Comparison of ENCODE assay signal across 25 cellular contexts in the genomic region with DNA sequence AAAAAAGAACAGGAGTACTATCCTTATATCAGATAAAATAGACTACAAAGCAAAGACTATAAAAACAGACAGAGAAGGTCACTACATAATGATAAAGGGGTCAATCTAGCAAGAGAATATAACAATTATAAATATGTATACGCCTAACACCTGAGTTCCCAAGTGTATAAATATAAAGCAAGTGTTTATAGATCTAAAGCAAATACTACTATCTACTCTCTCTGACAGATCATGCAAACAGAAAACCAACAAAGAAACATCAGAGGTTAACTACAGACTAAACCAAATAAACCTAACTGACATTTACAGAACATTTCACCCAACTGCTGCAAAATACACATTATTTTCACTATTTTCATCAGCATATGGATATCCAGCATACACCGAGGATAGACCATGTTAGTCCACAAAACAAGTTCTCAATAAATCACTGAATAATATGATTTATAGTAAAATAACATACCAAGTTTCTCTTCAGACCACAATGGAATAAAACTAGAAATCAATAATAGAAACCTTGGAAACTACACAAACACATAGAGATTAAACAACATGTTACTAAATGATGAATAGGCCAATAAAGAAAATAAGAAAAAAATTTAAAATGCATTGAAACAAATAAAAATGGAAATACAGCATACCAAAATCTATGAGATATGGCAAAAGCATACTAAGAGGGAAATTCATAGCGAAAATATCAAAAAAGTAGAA. TPM values are rescaled to one million over a fixed set of nuclear protein-coding genes. Genes with fewer than 3 reads are reported as not detected.
DNase-seq lines count a peak whose midpoint lies in the region; ATAC-seq, FAIRE-seq and TF ChIP-seq lines count a peak whose summit lies in the region.
"Had no signal": no experiment of that assay in that cellular context is flagged by ENCODE, and none has a peak within 500 bp of the region (broad histone marks: within the 10 kb centered on the region; RNA-seq: fewer than 3 reads in every experiment).

No MANE protein-coding gene starts in this region.

- H3K4me1 ChIP-seq in small intestine (ENCODE audit: control insufficient read depth in 2 of 2, insufficient read depth in 1 of 2, low read depth in 1 of 2, low read length in 1 of 2): no peaks in the 10 kb centered on the region
- H3K4me1 ChIP-seq: BE2C, tibial artery had no signal

- H3K4me1 Mint-ChIP-seq in activated T-cell treated with anti-CD3 and anti-CD28 coated beads, Interleukin-2, amount 50 U/mL, for 72 hours (ENCODE audit: low read depth): peaks cover 17% of the 10 kb centered on the region
- H3K4me1 Mint-ChIP-seq in activated T-cell treated with anti-CD3 and anti-CD28 coated beads, Interleukin-2, amount 50 U/mL, for 4 hours (ENCODE audit: low read depth): peaks cover 26% of the 10 kb centered on the region

- peaks cover 3 to 10% of the 10 kb centered on the region in 2 donors for H3K36me3 Mint-ChIP-seq in activated T-cell treated with anti-CD3 and anti-CD28 coated beads, Interleukin-2, amount 50 U/mL, for 72 hours (ENCODE audit: insufficient read depth in 2 of 2)
- H3K36me3 Mint-ChIP-seq in activated T-cell treated with anti-CD3 and anti-CD28 coated beads, Interleukin-2, amount 50 U/mL, for 4 hours (ENCODE audit: insufficient read depth): peaks cover 11% of the 10 kb centered on the region

- no peak for DNase-seq in activated T-cell treated with anti-CD3 and anti-CD28 coated beads, Interleukin-2, amount 50 U/mL, for 72 hours
- no peak for DNase-seq in activated T-cell treated with anti-CD3 and anti-CD28 coated beads, Interleukin-2, amount 50 U/mL, for 4 hours
- DNase-seq in NCI-H2029 (lab: John Stamatoyannopoulos, UW): peak; percentile 14
- DNase-seq in small intestine: no peak
- no peak for DNase-seq in dorsolateral prefrontal cortex
- no peak for DNase-seq in hepatic stellate cell (ENCODE audit: low spot score)
- DNase-seq: ACHN; activated gamma-delta T cell; activated naive CD8-positive, alpha-beta T cell treated with anti-CD3 and anti-CD28 coated beads, Interleukin-2, amount 50 U/mL, for 24 hours; BE2C; CD8-positive, alpha-beta memory T cell; cerebellar nuclear complex; DMS79; GF-D8; H9; NCI-H1105; NCI-H2081 treated with DMSO at 0.1 percent for 48 hours; ovary; stimulated activated CD4-positive, alpha-beta T cell treated with anti-CD3 and anti-CD28 coated beads, Interleukin-2, amount 100 ng/mL, for 24 hours; T-cell; tibial artery had no signal

- no peaks in the 10 kb centered on the region for H3K36me3 ChIP-seq in small intestine (ENCODE audit: control insufficient read depth in 2 of 2, insufficient read depth in 2 of 2, low read length in 2 of 2)
- H3K36me3 ChIP-seq: BE2C, ovary, tibial artery had no signal

- H3K27ac Mint-ChIP-seq in activated T-cell treated with anti-CD3 and anti-CD28 coated beads, Interleukin-2, amount 50 U/mL, for 72 hours: peak overlapping the region; percentile 56
- H3K27ac Mint-ChIP-seq: activated naive CD8-positive, alpha-beta T cell treated with anti-CD3 and anti-CD28 coated beads, Interleukin-2, amount 50 U/mL, for 24 hours; T-cell had no signal

- H3K9me3 ChIP-seq in small intestine (ENCODE audit: control insufficient read depth, low read depth): no peaks in the 10 kb centered on the region
- H3K9me3 ChIP-seq: BE2C, ovary, tibial artery had no signal

- 87 to 92% (median 89%) methylated on average over 3 of the region's 3 CpGs for WGBS in small intestine, 3 donors

- H3K9me3 Mint-ChIP-seq in activated T-cell treated with anti-CD3 and anti-CD28 coated beads, Interleukin-2, amount 50 U/mL, for 72 hours: no peaks in the 10 kb centered on the region
- no peaks in the 10 kb centered on the region for H3K9me3 Mint-ChIP-seq in activated T-cell treated with anti-CD3 and anti-CD28 coated beads, Interleukin-2, amount 50 U/mL, for 4 hours
- H3K9me3 Mint-ChIP-seq: activated naive CD8-positive, alpha-beta T cell treated with anti-CD3 and anti-CD28 coated beads, Interleukin-2, amount 50 U/mL, for 24 hours; CD8-positive, alpha-beta memory T cell; H9; T-cell had no signal

- ATAC-seq in activated T-cell treated with anti-CD3 and anti-CD28 coated beads, Interleukin-2, amount 50 U/mL, for 72 hours (replicated peaks in 1 of 2): no peak
- ATAC-seq in activated T-cell treated with anti-CD3 and anti-CD28 coated beads, Interleukin-2, amount 50 U/mL, for 4 hours: no peak
- ATAC-seq in GM19324 (IDR thresholded peaks at IDR 0.05; ENCODE audit: low FRiP score, unreplicated experiment): no peak
- ATAC-seq: activated CD4-positive, CD25-positive, alpha-beta regulatory T cell treated with anti-CD3 and anti-CD28 coated beads, Interleukin-2, amount 50 U/mL, for 24 hours; activated naive CD8-positive, alpha-beta T cell treated with anti-CD3 and anti-CD28 coated beads, Interleukin-2, amount 50 U/mL, for 24 hours; T-cell had no signal

- no peaks in the 10 kb centered on the region for H3K27me3 ChIP-seq in small intestine (ENCODE audit: control insufficient read depth in 2 of 2, insufficient read depth in 2 of 2, low read length in 2 of 2)
- no peaks in the 10 kb centered on the region for H3K27me3 ChIP-seq in dorsolateral prefrontal cortex
- H3K27me3 ChIP-seq: BE2C, ovary, tibial artery had no signal

- H3K27ac ChIP-seq in small intestine (ENCODE audit: low read depth in 1 of 2, low read length in 1 of 2): no peak overlapping the region
- H3K27ac ChIP-seq in dorsolateral prefrontal cortex: no peak overlapping the region
- H3K27ac ChIP-seq: ovary, tibial artery had no signal

- H3K27me3 Mint-ChIP-seq in activated T-cell treated with anti-CD3 and anti-CD28 coated beads, Interleukin-2, amount 50 U/mL, for 72 hours (ENCODE audit: low read depth): no peaks in the 10 kb centered on the region
- no peaks in the 10 kb centered on the region for H3K27me3 Mint-ChIP-seq in activated T-cell treated with anti-CD3 and anti-CD28 coated beads, Interleukin-2, amount 50 U/mL, for 4 hours (ENCODE audit: low read depth)
- H3K27me3 Mint-ChIP-seq: activated naive CD8-positive, alpha-beta T cell treated with anti-CD3 and anti-CD28 coated beads, Interleukin-2, amount 50 U/mL, for 24 hours; CD8-positive, alpha-beta memory T cell; T-cell had no signal

- intact Hi-C loops in dorsolateral prefrontal cortex (cut with DNase I): no loop called here

- H3K4me3 ChIP-seq in small intestine (ENCODE audit: low read depth in 1 of 2, low read length in 2 of 2): no peak overlapping the region
- no peak overlapping the region for H3K4me3 ChIP-seq in dorsolateral prefrontal cortex
- H3K4me3 ChIP-seq: ovary, tibial artery had no signal

- no peak overlapping the region for H3K4me3 Mint-ChIP-seq in activated T-cell treated with anti-CD3 and anti-CD28 coated beads, Interleukin-2, amount 50 U/mL, for 72 hours
- H3K4me3 Mint-ChIP-seq in activated T-cell treated with anti-CD3 and anti-CD28 coated beads, Interleukin-2, amount 50 U/mL, for 4 hours: no peak overlapping the region
- H3K4me3 Mint-ChIP-seq: activated naive CD8-positive, alpha-beta T cell treated with anti-CD3 and anti-CD28 coated beads, Interleukin-2, amount 50 U/mL, for 24 hours; CD8-positive, alpha-beta memory T cell; H9; T-cell had no signal

- FAIRE-seq in endometrium (lab: Jason Lieb, UNC) (peak; percentile 26), small intestine (lab: Jason Lieb, UNC) (peak; percentile 36)
- FAIRE-seq: keratinocyte had no signal

- TF ChIP-seq CTCF in dorsolateral prefrontal cortex (IDR thresholded peaks at IDR 0.05 in 54 of 56, conservative IDR thresholded peaks at IDR 0.05 in 2 of 56; ENCODE audit: low read depth in 1 of 56, partially characterized antibody in 56 of 56): no peak

RNA-seq across cellular contexts. Expression of a gene that starts 22.7 kb away (rescaled TPM):
- total RNA-seq in activated T-cell treated with anti-CD3 and anti-CD28 coated beads, Interleukin-2, amount 50 U/mL, for 72 hours: 10 to 100 TPM; 45.4 to 51.7 TPM
- total RNA-seq in activated T-cell treated with anti-CD3 and anti-CD28 coated beads, Interleukin-2, amount 50 U/mL, for 4 hours: 100 to 1,000 TPM in 1 of 3 donors, 10 to 100 TPM in 2; 87.3 to 108 (median 87.8) TPM
- polyA plus RNA-seq in small intestine: 10 to 100 TPM; 22.6 to 24.3 (median 24.2) TPM
- total RNA-seq in dorsolateral prefrontal cortex: 10 to 100 TPM; 23.2 to 70.9 (median 51.2) TPM

RNA-seq across cellular contexts. Expression of a gene that starts 22.9 kb away (rescaled TPM):
- 10 to 100 TPM; 85.2 to 96.6 TPM for total RNA-seq in activated T-cell treated with anti-CD3 and anti-CD28 coated beads, Interleukin-2, amount 50 U/mL, for 72 hours
- total RNA-seq in activated T-cell treated with anti-CD3 and anti-CD28 coated beads, Interleukin-2, amount 50 U/mL, for 4 hours: 10 to 100 TPM; 60.8 to 75.0 (median 61.1) TPM
- 1 to 10 TPM; 4.0 to 7.3 (median 7.2) TPM for polyA plus RNA-seq in small intestine
- total RNA-seq in dorsolateral prefrontal cortex: 100 to 1,000 TPM in 9 of 120 experiments, 10 to 100 TPM in 111; 58.5 to 126 (median 77.6) TPM
